9 cellular contexts compared by ENCODE assay signal in the genomic region with DNA sequence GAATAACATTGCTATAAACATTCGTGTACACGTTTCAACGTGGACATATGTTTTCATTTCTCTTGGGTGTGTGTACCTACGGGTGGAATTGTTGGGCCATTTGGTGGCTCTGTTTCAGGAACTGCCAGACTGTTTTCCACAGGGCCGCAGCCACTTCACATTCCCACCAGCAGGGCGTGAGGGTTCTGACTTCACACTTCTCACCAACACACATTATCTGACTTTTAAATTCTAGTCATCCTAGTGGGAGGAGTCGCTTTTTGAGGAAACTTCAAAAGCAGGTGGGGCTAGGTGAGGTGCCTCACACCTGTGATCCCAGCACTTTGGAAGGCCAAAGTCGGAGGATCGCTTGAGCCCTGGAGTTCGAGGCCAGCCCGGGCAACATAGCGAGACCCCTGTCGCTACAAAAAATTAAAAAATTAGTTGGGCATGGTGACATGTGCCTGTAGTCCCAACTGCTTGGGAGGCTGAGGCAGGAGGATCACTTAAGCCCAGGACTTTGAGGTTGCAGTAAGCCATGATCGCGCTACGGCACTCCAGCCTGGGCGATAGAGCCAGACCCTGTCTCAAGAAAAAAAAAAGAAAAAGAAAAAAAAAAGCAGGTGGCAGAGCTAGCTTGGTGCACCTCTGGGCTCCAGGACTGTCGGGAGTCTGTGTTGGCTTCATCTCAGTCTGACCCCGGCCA. TPM values are rescaled to one million over a fixed set of nuclear protein-coding genes. Genes with fewer than 3 reads are reported as not detected.
DNase-seq lines count a peak whose midpoint lies in the region; ATAC-seq and TF ChIP-seq lines count a peak whose summit lies in the region.
"Had no signal": no experiment of that assay in that cellular context is flagged by ENCODE, and none has a peak within 500 bp of the region (broad histone marks: within the 10 kb centered on the region; RNA-seq: fewer than 3 reads in every experiment).

No MANE protein-coding gene starts in this region.

- no peak overlapping the region for H3K4me2 ChIP-seq in GM23338
- no peak overlapping the region for H3K4me2 ChIP-seq in hepatocyte
- H3K4me2 ChIP-seq in Karpas-422 (ENCODE audit: low read depth, low read length, poor library complexity, severe bottlenecking), result no peak overlapping the region

- in situ Hi-C loops in ACHN (cut with HindIII; ENCODE audit: low pct_ligation_motif_present, low pct_unique_long_range_greater_than_20kb, low sequenced_read_pairs), result no loop called here
- in situ Hi-C loops in SK-MEL-5 (cut with HindIII; ENCODE audit: low pct_unique_long_range_greater_than_20kb, low sequenced_read_pairs), result no loop called here

- no peaks in the 10 kb centered on the region for H3K36me3 Mint-ChIP-seq in GM23338 (ENCODE audit: low read depth)
- H3K36me3 Mint-ChIP-seq: brain had no signal

- DNase-seq in ACHN (peak; percentile 31), GM23338 (ENCODE audit: low spot score) (peak; percentile 86), SK-MEL-5 (ENCODE audit: low read depth, low spot score) (peak; percentile 29), hepatocyte (ENCODE audit: low spot score) (no peak), Karpas-422 (no peak)

- 0 out of 2 replicates have a peak overlapping the region, but pooled peaks have one; percentile 29 for H3K27ac Mint-ChIP-seq in GM23338
- H3K27ac Mint-ChIP-seq: brain had no signal

- no peaks in the 10 kb centered on the region for H3K9me3 ChIP-seq in hepatocyte (ENCODE audit: low read depth)
- H3K9me3 ChIP-seq in Karpas-422 (ENCODE audit: low read length), result no peaks in the 10 kb centered on the region

- H3K27ac ChIP-seq in GM23338 (ENCODE audit: low read depth), result no peak overlapping the region
- H3K27ac ChIP-seq in hepatocyte, result no peak overlapping the region
- no peak overlapping the region for H3K27ac ChIP-seq in Karpas-422 (ENCODE audit: low read length)

- H3K27me3 ChIP-seq in GM23338 (ENCODE audit: insufficient read depth) (peaks cover 19% of the 10 kb centered on the region), hepatocyte (peaks cover 15% of the 10 kb centered on the region), Karpas-422 (ENCODE audit: low read length) (no peaks in the 10 kb centered on the region)

- peaks cover 36% of the 10 kb centered on the region for H3K4me1 Mint-ChIP-seq in GM23338

- WGBS in hepatocyte (ENCODE audit: low lambda C conversion rate, missing lambda C conversion rate), result 66% methylated on average over 19 of the region's 19 CpGs

- H3K4me3 Mint-ChIP-seq in GM23338, result no peak overlapping the region
- H3K4me3 Mint-ChIP-seq: brain had no signal

- H4K20me1 ChIP-seq in GM23338 (replicated peaks; ENCODE audit: insufficient read depth), result no peaks in the 10 kb centered on the region
- H4K20me1 ChIP-seq in hepatocyte (ENCODE audit: insufficient read depth, poor library complexity, severe bottlenecking), result no peaks in the 10 kb centered on the region
- no peaks in the 10 kb centered on the region for H4K20me1 ChIP-seq in Karpas-422 (ENCODE audit: insufficient read depth, low read depth, low read length)

- H3K36me3 ChIP-seq in GM23338 (ENCODE audit: insufficient read depth), result no peaks in the 10 kb centered on the region
- H3K36me3 ChIP-seq in hepatocyte (replicated peaks; ENCODE audit: insufficient read depth, low read depth), result no peaks in the 10 kb centered on the region
- no peaks in the 10 kb centered on the region for H3K36me3 ChIP-seq in Karpas-422 (ENCODE audit: insufficient read depth, low read length)

- H3K9me2 ChIP-seq in GM23338 (ENCODE audit: insufficient read depth) (no peaks in the 10 kb centered on the region), hepatocyte (replicated peaks; ENCODE audit: insufficient read depth) (no peaks in the 10 kb centered on the region), Karpas-422 (replicated peaks; ENCODE audit: insufficient read depth, low read length) (no peaks in the 10 kb centered on the region)

- no peak overlapping the region for H3K9ac ChIP-seq in Karpas-422 (ENCODE audit: low read length)

- peak; percentile 63 to 84 for TF ChIP-seq CTCF in GM23338 (conservative IDR thresholded peaks at IDR 0.05; ENCODE audit: low read depth in 2 of 2)
- peak; percentile 44 for TF ChIP-seq CTCF in hepatocyte (IDR thresholded peaks at IDR 0.05; ENCODE audit: poor library complexity)

- no peaks in the 10 kb centered on the region; the same call in 2 of the 3 replicates for H3K9me3 Mint-ChIP-seq in GM23338

- H3K27me3 Mint-ChIP-seq in GM23338 (ENCODE audit: insufficient read depth, low read depth, poor library complexity), result peaks cover 27% of the 10 kb centered on the region

- H3K79me2 ChIP-seq in GM23338 (replicated peaks; ENCODE audit: insufficient read depth) (no peaks in the 10 kb centered on the region), hepatocyte (no peaks in the 10 kb centered on the region), Karpas-422 (ENCODE audit: low read length) (no peaks in the 10 kb centered on the region)

- ATAC-seq in GM23338, result peak; percentile 38
- ATAC-seq in HG03135 (IDR thresholded peaks at IDR 0.05; ENCODE audit: unreplicated experiment), result no peak
- ATAC-seq in GM19452 (IDR thresholded peaks at IDR 0.05; ENCODE audit: unreplicated experiment), result no peak
- ATAC-seq in HG03378 (IDR thresholded peaks at IDR 0.05; ENCODE audit: unreplicated experiment), result no peak

- H3F3A ChIP-seq in GM23338 (replicated peaks; ENCODE audit: low read depth), result no peaks in the 10 kb centered on the region

- H3K4me1 ChIP-seq in GM23338 (ENCODE audit: insufficient read depth), result peaks cover 5% of the 10 kb centered on the region
- no peaks in the 10 kb centered on the region for H3K4me1 ChIP-seq in hepatocyte (ENCODE audit: insufficient read depth)
- H3K4me1 ChIP-seq in Karpas-422 (ENCODE audit: low read length), result peaks cover 12% of the 10 kb centered on the region

- H2AFZ ChIP-seq in GM23338 (no peak overlapping the region), hepatocyte (no peak overlapping the region), Karpas-422 (ENCODE audit: low read length) (no peak overlapping the region)

- H3K4me3 ChIP-seq in GM23338 (no peak overlapping the region), hepatocyte (no peak overlapping the region), Karpas-422 (ENCODE audit: low read length) (no peak overlapping the region)

TF ChIP-seq in GM23338, 12 proteins besides CTCF, POLR2A, EP300 and RAD21 (continues in another document):
- TF ChIP-seq ZNF331 (CRISPR knock-in tag; IDR thresholded peaks at IDR 0.05; ENCODE audit: low read depth) (no peak), CREB1 (CRISPR knock-in tag; IDR thresholded peaks at IDR 0.05; ENCODE audit: low read depth) (no peak), ZNF114 (CRISPR knock-in tag; IDR thresholded peaks at IDR 0.05) (no peak), STAT1 (IDR thresholded peaks at IDR 0.05; ENCODE audit: unreplicated experiment) (no peak), EZH2 (IDR thresholded peaks at IDR 0.05; ENCODE audit: low read depth, unreplicated experiment) (no peak)
- TF ChIP-seq, protein P1, sequence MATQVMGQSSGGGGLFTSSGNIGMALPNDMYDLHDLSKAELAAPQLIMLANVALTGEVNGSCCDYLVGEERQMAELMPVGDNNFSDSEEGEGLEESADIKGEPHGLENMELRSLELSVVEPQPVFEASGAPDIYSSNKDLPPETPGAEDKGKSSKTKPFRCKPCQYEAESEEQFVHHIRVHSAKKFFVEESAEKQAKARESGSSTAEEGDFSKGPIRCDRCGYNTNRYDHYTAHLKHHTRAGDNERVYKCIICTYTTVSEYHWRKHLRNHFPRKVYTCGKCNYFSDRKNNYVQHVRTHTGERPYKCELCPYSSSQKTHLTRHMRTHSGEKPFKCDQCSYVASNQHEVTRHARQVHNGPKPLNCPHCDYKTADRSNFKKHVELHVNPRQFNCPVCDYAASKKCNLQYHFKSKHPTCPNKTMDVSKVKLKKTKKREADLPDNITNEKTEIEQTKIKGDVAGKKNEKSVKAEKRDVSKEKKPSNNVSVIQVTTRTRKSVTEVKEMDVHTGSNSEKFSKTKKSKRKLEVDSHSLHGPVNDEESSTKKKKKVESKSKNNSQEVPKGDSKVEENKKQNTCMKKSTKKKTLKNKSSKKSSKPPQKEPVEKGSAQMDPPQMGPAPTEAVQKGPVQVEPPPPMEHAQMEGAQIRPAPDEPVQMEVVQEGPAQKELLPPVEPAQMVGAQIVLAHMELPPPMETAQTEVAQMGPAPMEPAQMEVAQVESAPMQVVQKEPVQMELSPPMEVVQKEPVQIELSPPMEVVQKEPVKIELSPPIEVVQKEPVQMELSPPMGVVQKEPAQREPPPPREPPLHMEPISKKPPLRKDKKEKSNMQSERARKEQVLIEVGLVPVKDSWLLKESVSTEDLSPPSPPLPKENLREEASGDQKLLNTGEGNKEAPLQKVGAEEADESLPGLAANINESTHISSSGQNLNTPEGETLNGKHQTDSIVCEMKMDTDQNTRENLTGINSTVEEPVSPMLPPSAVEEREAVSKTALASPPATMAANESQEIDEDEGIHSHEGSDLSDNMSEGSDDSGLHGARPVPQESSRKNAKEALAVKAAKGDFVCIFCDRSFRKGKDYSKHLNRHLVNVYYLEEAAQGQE (IDR thresholded peaks at IDR 0.05; ENCODE audit: unreplicated experiment), result no peak

RNA-seq across cellular contexts. Expression of a gene that starts 28.5 kb away (rescaled TPM):
- 51.0 and 52.1 TPM in 2 replicates for total RNA-seq in GM23338 (2014; rRNA removed; shearing (Covaris generic))
- polyA plus RNA-seq in GM23338 (2016; fragmentation: Nextera tagmentation; extraction: Ambion mirVana) (11.7 TPM in 2 replicates), hepatocyte (27.9 TPM in 2 replicates)
- total RNA-seq in SK-MEL-5 (2014; rRNA removed; shearing (Covaris generic)), result 19.7 and 20.5 TPM in 2 replicates
- 32.5 and 33.4 TPM in 2 replicates for polyA plus RNA-seq in SK-MEL-5 (2015; cell fraction: cytosol; rRNA removed)
- polyA plus RNA-seq in SK-MEL-5 (2015; cell fraction: nucleus; rRNA removed), result 51.2 and 70.0 TPM in 2 replicates
- total RNA-seq in hepatocyte, result 33.2 and 33.4 TPM in 2 replicates
- total RNA-seq in Karpas-422 (2014; rRNA removed; shearing (Covaris generic); ENCODE audit: low replicate concordance), result 4.8 and 14.4 TPM in 2 replicates

RNA-seq across cellular contexts. Expression of a gene that starts 45.3 kb away (rescaled TPM):
- total RNA-seq in GM23338 (2014; rRNA removed; shearing (Covaris generic)), result 0.17 TPM in 1 of 2 replicates, not detected in the other
- polyA plus RNA-seq in GM23338 (2016; fragmentation: Nextera tagmentation; extraction: Ambion mirVana) (0.10 TPM in 1 of 2 replicates, not detected in the other), hepatocyte (not detected in 2 replicates)
- total RNA-seq in SK-MEL-5 (2014; rRNA removed; shearing (Covaris generic)), result not detected in 2 replicates
- polyA plus RNA-seq in SK-MEL-5 (2015; cell fraction: cytosol; rRNA removed), result not detected in 2 replicates
- not detected in 2 replicates for polyA plus RNA-seq in SK-MEL-5 (2015; cell fraction: nucleus; rRNA removed)
- total RNA-seq in hepatocyte, result not detected in 2 replicates
- total RNA-seq in Karpas-422 (2014; rRNA removed; shearing (Covaris generic); ENCODE audit: low replicate concordance), result not detected in 2 replicates

RNA-seq across cellular contexts. Expression of a gene that starts 45.5 kb away (rescaled TPM):
- total RNA-seq in GM23338 (2014; rRNA removed; shearing (Covaris generic)), result 1.8 and 3.6 TPM in 2 replicates
- 13.5 and 13.8 TPM in 2 replicates for polyA plus RNA-seq in GM23338 (2016; fragmentation: Nextera tagmentation; extraction: Ambion mirVana)
- total RNA-seq in SK-MEL-5 (2014; rRNA removed; shearing (Covaris generic)), result 0.11 and 0.26 TPM in 2 replicates
- polyA plus RNA-seq in SK-MEL-5 (2015; cell fraction: cytosol; rRNA removed), result 1.5 and 1.6 TPM in 2 replicates
- polyA plus RNA-seq in SK-MEL-5 (2015; cell fraction: nucleus; rRNA removed), result 1.1 and 2.7 TPM in 2 replicates
- not detected in 2 replicates for total RNA-seq in hepatocyte
- 0.57 TPM in 1 of 2 replicates, not detected in the other for polyA plus RNA-seq in hepatocyte
- total RNA-seq in Karpas-422 (2014; rRNA removed; shearing (Covaris generic); ENCODE audit: low replicate concordance), result not detected in 2 replicates

Comparison
In these comparisons a context has a peak if more than half of its experiments do, and no peak if none do; other contexts are left out.
1. DNase-seq: peak in ACHN (single experiment), GM23338 (single experiment) and SK-MEL-5 (single experiment); none in hepatocyte (single experiment) and Karpas-422 (single experiment).